In genomic region chr10:56623064-56623463, GRCh38 we compare ENCODE assay signal across 17 cellular contexts.
DNase-seq lines count a peak whose midpoint lies in the region; ATAC-seq, FAIRE-seq and TF ChIP-seq lines count a peak whose summit lies in the region.
"Had no signal": no experiment of that assay in that cellular context is flagged by ENCODE, and none has a peak within 500 bp of the region (broad histone marks: within the 10 kb centered on the region; RNA-seq: fewer than 3 reads in every experiment).

No MANE protein-coding gene starts in this region.

- H3K27ac Mint-ChIP-seq in Calu3 (ENCODE audit: unreplicated experiment) (peak overlapping the region; percentile 93), naive B cell (peak overlapping the region in 4 of 6 donors; percentile 45 to 88 (median 84))
- H3K27ac Mint-ChIP-seq: activated naive CD4-positive, alpha-beta T cell treated with anti-CD3 and anti-CD28 coated beads, Interleukin-2, amount 10 ng/mL, durations not matched to agents 7 days and 5 days had no signal

- H3K4me1 Mint-ChIP-seq in Calu3 (ENCODE audit: low read depth, unreplicated experiment) (peaks cover 22% of the 10 kb centered on the region), naive B cell (peaks cover 16 to 25% (median 25%) of the 10 kb centered on the region in 3 donors)

- 41 to 57% (median 49%) methylated on average over 2 of the region's 2 CpGs for WGBS in adrenal gland, 4 donors

- H3K4me3 ChIP-seq in adrenal gland, result peak overlapping the region in 1 of 4 donors; percentile 51
- H3K4me3 ChIP-seq: testis had no signal

- TF ChIP-seq POLR2A in adrenal gland (IDR thresholded peaks at IDR 0.05), result no peak

- TF ChIP-seq CTCF in Calu3 (IDR thresholded peaks at IDR 0.05; ENCODE audit: unreplicated experiment) (no peak), adrenal gland (IDR thresholded peaks at IDR 0.05) (no peak)

- intact Hi-C loops in Calu3 (cut with micrococcal nuclease; ENCODE audit: unreplicated experiment) (no loop called here), sciatic nerve (cut with DNase I) (no loop called here), adrenal gland (cut with DNase I) (no loop called here)

- H3K4me1 ChIP-seq in adrenal gland (replicated peaks in 1 of 2), result no peaks in the 10 kb centered on the region
- H3K4me1 ChIP-seq: testis had no signal

- H3K9me3 Mint-ChIP-seq in Calu3 (ENCODE audit: low read depth, unreplicated experiment) (no peaks in the 10 kb centered on the region), naive B cell (peaks cover 0 to 4% (median 0%) of the 10 kb centered on the region in 7 donors)

- H3K27me3 Mint-ChIP-seq in Calu3 (ENCODE audit: unreplicated experiment) (no peaks in the 10 kb centered on the region), naive B cell (no peaks in the 10 kb centered on the region)
- H3K27me3 Mint-ChIP-seq: activated naive CD4-positive, alpha-beta T cell treated with anti-CD3 and anti-CD28 coated beads, Interleukin-2, amount 10 ng/mL, durations not matched to agents 7 days and 5 days had no signal

- no TSS peak for BruUV-seq in Calu3 (replicated peaks; lab: Mats Ljungman, UMichigan)

- no peaks in the 10 kb centered on the region for H3K36me3 ChIP-seq in adrenal gland (replicated peaks in 1 of 2)
- H3K36me3 ChIP-seq: brain microvascular endothelial cell had no signal

- CTCF ChIA-PET in Calu3 (lab: Charles Lee), result interaction anchor here (1.3 kb wide), 1 partner anchor 8 kb away, joined by 3 read pairs; no protein-coding TSS in a partner anchor

- H3K27ac ChIP-seq in adrenal gland, result no peak overlapping the region
- H3K27ac ChIP-seq: brain microvascular endothelial cell, SK-N-MC had no signal

- ATAC-seq in GM19468 (IDR thresholded peaks at IDR 0.05; ENCODE audit: extremely low read depth, unreplicated experiment) (peak; percentile 11), naive B cell (ENCODE audit: low read depth in 2 of 2) (no peak), sciatic nerve (no peak)
- ATAC-seq: HCT116 had no signal

- FAIRE-seq in frontal cortex (lab: Jason Lieb, UNC), result no peak

- H3K4me3 Mint-ChIP-seq in Calu3 (ENCODE audit: low read depth, unreplicated experiment), result peak overlapping the region; percentile 77
- H3K4me3 Mint-ChIP-seq in naive B cell, result peak overlapping the region in 5 of 8 donors; percentile 0 to 80 (median 69)

- H3K27me3 ChIP-seq in adrenal gland, result no peaks in the 10 kb centered on the region
- H3K27me3 ChIP-seq: brain microvascular endothelial cell, testis had no signal

- H3K9me3 ChIP-seq in adrenal gland (replicated peaks in 1 of 3), result no peaks in the 10 kb centered on the region
- H3K9me3 ChIP-seq: testis had no signal

- H3K36me3 Mint-ChIP-seq in Calu3 (ENCODE audit: insufficient read depth, unreplicated experiment), result peaks cover 6% of the 10 kb centered on the region
- no peaks in the 10 kb centered on the region for H3K36me3 Mint-ChIP-seq in naive B cell
- H3K36me3 Mint-ChIP-seq: activated naive CD4-positive, alpha-beta T cell treated with anti-CD3 and anti-CD28 coated beads, Interleukin-2, amount 10 ng/mL, durations not matched to agents 7 days and 5 days had no signal

- no peak for DNase-seq in Calu3
- DNase-seq in OCI-M1 (lab: John Stamatoyannopoulos, UW), result peak; percentile 50
- no peak for DNase-seq in naive B cell
- DNase-seq in sciatic nerve (ENCODE audit: low spot score), result no peak
- DNase-seq in DMS 273 (lab: John Stamatoyannopoulos, UW; ENCODE audit: unreplicated experiment), result no peak
- DNase-seq in frontal cortex (ENCODE audit: low spot score in 2 of 2), result no peak
- DNase-seq in adrenal gland, result no peak
- DNase-seq: activated naive CD4-positive, alpha-beta T cell treated with anti-CD3 and anti-CD28 coated beads, Interleukin-2, amount 10 ng/mL, durations not matched to agents 7 days and 5 days; brain microvascular endothelial cell; effector CD4-positive, alpha-beta T cell; NCI-H1048; NCI-H2227 treated with DMSO at 0.1 percent for 48 hours; stimulated activated CD4-positive, alpha-beta T cell treated with anti-CD3 and anti-CD28 coated beads, Interleukin-12 subunit alpha, Interleukin-12 subunit beta, amount 100 ng/mL, for 4 hours; testis had no signal
